In genomic region chr3:39413691-39414420, GRCh38 we compare ENCODE assay signal across 11 cellular contexts. TPM values are rescaled to one million over a fixed set of nuclear protein-coding genes. Genes with fewer than 3 reads are reported as not detected.
DNase-seq lines count a peak whose midpoint lies in the region; ATAC-seq and TF ChIP-seq lines count a peak whose summit lies in the region.
"Had no signal": no experiment of that assay in that cellular context is flagged by ENCODE, and none has a peak within 500 bp of the region (broad histone marks: within the 10 kb centered on the region; RNA-seq: fewer than 3 reads in every experiment).

No MANE protein-coding gene starts in this region.

- peaks cover 18% of the 10 kb centered on the region for H3F3A ChIP-seq in PC-3 (ENCODE audit: low read length, unreplicated experiment)

- peak overlapping the region; percentile 98 for H3K27ac Mint-ChIP-seq in activated T-cell treated with anti-CD3 and anti-CD28 coated beads, Interleukin-2, amount 50 U/mL, for 24 hours

- 95 to 96% methylated on average over 6 of the region's 6 CpGs for WGBS in ectodermal cell, 2 experiments

- no peak overlapping the region for H2AFZ ChIP-seq in PC-3 (ENCODE audit: low read length)

- no peak overlapping the region for H3K4me3 Mint-ChIP-seq in activated T-cell treated with anti-CD3 and anti-CD28 coated beads, Interleukin-2, amount 50 U/mL, for 24 hours

- no peaks in the 10 kb centered on the region for H3K27me3 Mint-ChIP-seq in activated T-cell treated with anti-CD3 and anti-CD28 coated beads, Interleukin-2, amount 50 U/mL, for 24 hours

- H3K9me3 ChIP-seq in PC-3 (ENCODE audit: low read length) (no peaks in the 10 kb centered on the region), ectodermal cell (ENCODE audit: control insufficient read depth, low read length) (no peaks in the 10 kb centered on the region), skeletal muscle tissue (ENCODE audit: control insufficient read depth in 3 of 3, low read length in 3 of 3) (no peaks in the 10 kb centered on the region)
- H3K9me3 ChIP-seq: esophagus muscularis mucosa had no signal

- H3K4me1 ChIP-seq in PC-3 (ENCODE audit: insufficient read depth, low read length): peaks cover 8% of the 10 kb centered on the region
- peaks cover 6% of the 10 kb centered on the region for H3K4me1 ChIP-seq in ectodermal cell (ENCODE audit: control insufficient read depth, insufficient read depth, low read length)
- H3K4me1 ChIP-seq in skeletal muscle tissue (ENCODE audit: control insufficient read depth in 3 of 3, insufficient read depth in 3 of 3, low read length in 3 of 3): peaks cover 4 to 6% (median 5%) of the 10 kb centered on the region in 3 donors

- H3K36me3 ChIP-seq in PC-3 (ENCODE audit: low read depth, low read length): peaks cover 47% of the 10 kb centered on the region
- H3K36me3 ChIP-seq in ectodermal cell (ENCODE audit: control insufficient read depth, insufficient read depth, low read length): peaks cover 44% of the 10 kb centered on the region
- peaks cover 41 to 53% (median 48%) of the 10 kb centered on the region in 3 donors for H3K36me3 ChIP-seq in skeletal muscle tissue (ENCODE audit: control insufficient read depth in 3 of 3, insufficient read depth in 3 of 3, low read length in 3 of 3)

- no peak for TF ChIP-seq CTCF in PC-3 (conservative IDR thresholded peaks at IDR 0.05; ENCODE audit: low read depth, low read length)

- H3K9me3 Mint-ChIP-seq in activated T-cell treated with anti-CD3 and anti-CD28 coated beads, Interleukin-2, amount 50 U/mL, for 24 hours: no peaks in the 10 kb centered on the region

- no peaks in the 10 kb centered on the region for H3K27me3 ChIP-seq in PC-3 (ENCODE audit: low read length)
- no peaks in the 10 kb centered on the region for H3K27me3 ChIP-seq in ectodermal cell (ENCODE audit: control insufficient read depth, insufficient read depth, low read length, poor library complexity, severe bottlenecking)
- H3K27me3 ChIP-seq in skeletal muscle tissue (ENCODE audit: control insufficient read depth in 3 of 3, insufficient read depth in 3 of 3, low read length in 3 of 3): no peaks in the 10 kb centered on the region
- H3K27me3 ChIP-seq: esophagus muscularis mucosa had no signal

- peak; percentile 1; the same call in 1 of the 2 replicates for ATAC-seq in PC-3
- ATAC-seq in GM18873 (IDR thresholded peaks at IDR 0.05; ENCODE audit: low FRiP score, unreplicated experiment): no peak
- ATAC-seq in GM18868 (IDR thresholded peaks at IDR 0.05; ENCODE audit: unreplicated experiment): no peak

- no peak for DNase-seq in activated T-cell treated with anti-CD3 and anti-CD28 coated beads, Interleukin-2, amount 50 U/mL, for 24 hours
- no peak for DNase-seq in activated T-cell treated with anti-CD3 and anti-CD28 coated beads, Interleukin-2, amount 50 U/mL, for 1 hour
- no peak for DNase-seq in PC-3
- DNase-seq in AG08395 (ENCODE audit: low spot score): no peak
- DNase-seq: NCI-H2081 treated with DMSO at 0.1 percent for 48 hours had no signal

- H3K36me3 Mint-ChIP-seq in activated T-cell treated with anti-CD3 and anti-CD28 coated beads, Interleukin-2, amount 50 U/mL, for 24 hours (ENCODE audit: low read depth): peaks cover 71% of the 10 kb centered on the region

- no peaks in the 10 kb centered on the region for H3K9me2 ChIP-seq in PC-3 (replicated peaks; ENCODE audit: low read length)

- intact Hi-C loops in PC-3 (cut with micrococcal nuclease): loop anchor here (10.0 kb wide), 1 partner anchor 901 kb away; no protein-coding TSS in a partner anchor

- CTCF ChIA-PET in PC-3 (lab: Charles Lee): no interaction called here

- H3K27ac ChIP-seq in PC-3 (ENCODE audit: low read length) (no peak overlapping the region), ectodermal cell (ENCODE audit: insufficient read depth, low read depth, low read length, poor library complexity, severe bottlenecking) (peak overlapping the region; percentile 26), skeletal muscle tissue (ENCODE audit: low read depth, low read length) (no peak overlapping the region)
- H3K27ac ChIP-seq: esophagus muscularis mucosa had no signal

- peaks cover 16% of the 10 kb centered on the region for H3K79me2 ChIP-seq in PC-3 (ENCODE audit: low read length)

- H4K20me1 ChIP-seq in PC-3 (ENCODE audit: low read length): peaks cover 43% of the 10 kb centered on the region

- no peak overlapping the region for H3K4me2 ChIP-seq in PC-3 (ENCODE audit: low read length)

- BruUV-seq in PC-3 (replicated peaks; lab: Mats Ljungman, UMichigan): no TSS peak

- POLR2A ChIA-PET in PC-3 (lab: Charles Lee; ENCODE audit: unreplicated experiment): no interaction called here

- H3K9ac ChIP-seq in PC-3 (ENCODE audit: low read length) (no peak overlapping the region), skeletal muscle tissue (ENCODE audit: low read depth in 1 of 3, low read length in 3 of 3) (peak overlapping the region in 2 of 3 donors; percentile 47 to 62)

- H3K4me1 Mint-ChIP-seq in activated T-cell treated with anti-CD3 and anti-CD28 coated beads, Interleukin-2, amount 50 U/mL, for 24 hours (ENCODE audit: low read depth): peaks cover 43% of the 10 kb centered on the region

- H3K4me3 ChIP-seq in PC-3 (ENCODE audit: low read length) (no peak overlapping the region), ectodermal cell (ENCODE audit: insufficient read depth, low read depth, low read length) (no peak overlapping the region), skeletal muscle tissue (ENCODE audit: low read length in 3 of 3) (no peak overlapping the region)
- H3K4me3 ChIP-seq: esophagus muscularis mucosa had no signal

RNA-seq across cellular contexts. Expression of gene RPSA, which starts 7.3 kb away (rescaled TPM):
- total RNA-seq in PC-3 (2014; rRNA removed) (2,286 and 2,722 TPM in 2 replicates), skeletal muscle tissue (1,387 TPM)
- 3,146 TPM for polyA plus RNA-seq in ectodermal cell (2013, experiment 1 of 4)
- polyA plus RNA-seq in ectodermal cell (2013, experiment 2 of 4): 3,164 TPM
- polyA plus RNA-seq in ectodermal cell (2013, experiment 3 of 4): 2,915 TPM
- 3,100 TPM for polyA plus RNA-seq in ectodermal cell (2013, experiment 4 of 4)

RNA-seq across cellular contexts. Expression of gene SLC25A38, which starts 30.7 kb away (rescaled TPM):
- total RNA-seq in PC-3 (2014; rRNA removed) (29.7 and 32.0 TPM in 2 replicates), skeletal muscle tissue (13.6 TPM)
- 25.7 TPM for polyA plus RNA-seq in ectodermal cell (2013, experiment 1 of 4)
- polyA plus RNA-seq in ectodermal cell (2013, experiment 2 of 4): 29.6 TPM
- polyA plus RNA-seq in ectodermal cell (2013, experiment 3 of 4): 22.5 TPM
- polyA plus RNA-seq in ectodermal cell (2013, experiment 4 of 4): 22.8 TPM

RNA-seq across cellular contexts. Expression of gene MOBP, which starts 53.6 kb away (rescaled TPM):
- total RNA-seq in PC-3 (2014; rRNA removed) (not detected in 2 replicates), skeletal muscle tissue (not detected)
- not detected for polyA plus RNA-seq in ectodermal cell (2013, experiment 1 of 4)
- polyA plus RNA-seq in ectodermal cell (2013, experiment 2 of 4): not detected
- polyA plus RNA-seq in ectodermal cell (2013, experiment 3 of 4): not detected
- polyA plus RNA-seq in ectodermal cell (2013, experiment 4 of 4): not detected
- total RNA-seq: esophagus muscularis mucosa had no signal
- polyA plus RNA-seq: BJ had no signal
